Comparison of ENCODE assay signal across 21 cellular contexts in the genomic region with DNA sequence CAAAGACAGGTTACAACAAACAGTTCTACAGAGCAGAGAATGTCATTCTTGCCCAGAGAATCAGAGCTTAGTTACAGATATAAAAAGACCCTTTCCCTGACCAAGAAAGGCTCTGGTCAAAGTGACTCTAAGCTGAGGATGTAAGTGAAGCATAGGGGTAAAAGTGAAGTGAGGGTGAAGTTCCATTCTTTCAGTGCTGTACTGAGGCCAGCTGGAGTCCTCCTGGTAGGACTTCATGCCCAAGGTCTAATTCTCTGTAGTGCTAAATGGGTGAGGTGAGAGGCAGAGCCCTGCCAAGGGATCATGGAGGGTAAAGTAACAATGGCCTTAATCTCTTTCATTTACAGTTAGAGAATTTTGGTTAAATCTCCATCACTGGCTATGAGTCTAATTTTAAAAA.
"Had no signal": no experiment of that assay in that cellular context is flagged by ENCODE, and none has a peak within 500 bp of the region (broad histone marks: within the 10 kb centered on the region; RNA-seq: fewer than 3 reads in every experiment).

No MANE protein-coding gene starts in this region.

- H3K9me3 Mint-ChIP-seq: activated CD4-positive, alpha-beta memory T cell treated with anti-CD3 and anti-CD28 coated beads for 36 hours; activated naive CD4-positive, alpha-beta T cell treated with anti-CD3 and anti-CD28 coated beads, Interleukin-2, amount 50 U/mL, for 24 hours; activated T-cell treated with anti-CD3 and anti-CD28 coated beads, Interleukin-2, amount 50 U/mL, for 24 hours; natural killer cell treated with Interleukin-12 subunit alpha and Interleukin-12 subunit beta and Interleukin-15 and Interleukin-18, amount 100 ng/mL, for 72 hours; T-helper 1 cell treated with Interleukin-12 subunit alpha and Interleukin-12 subunit beta and Interleukin-4 antibody, amounts not matched to agents 30 μg/mL and 1 μg/mL, for 36 hours had no signal

- ATAC-seq: activated CD4-positive, alpha-beta T cell treated with anti-CD3 and anti-CD28 coated beads for 36 hours; natural killer cell treated with Interleukin-12 subunit alpha and Interleukin-12 subunit beta and Interleukin-15 and Interleukin-18, amount 100 ng/mL, for 72 hours; upper lobe of right lung had no signal

- H3K27me3 Mint-ChIP-seq: activated CD4-positive, alpha-beta memory T cell treated with anti-CD3 and anti-CD28 coated beads for 36 hours; activated CD4-positive, alpha-beta T cell treated with anti-CD3 and anti-CD28 coated beads for 36 hours; activated naive CD4-positive, alpha-beta T cell treated with anti-CD3 and anti-CD28 coated beads, Interleukin-2, amount 50 U/mL, for 24 hours; activated T-cell treated with anti-CD3 and anti-CD28 coated beads, Interleukin-2, amount 50 U/mL, for 24 hours; natural killer cell treated with Interleukin-12 subunit alpha and Interleukin-12 subunit beta and Interleukin-15 and Interleukin-18, amount 100 ng/mL, for 72 hours had no signal

- DNase-seq: activated CD4-positive, alpha-beta memory T cell treated with anti-CD3 and anti-CD28 coated beads for 36 hours; activated CD4-positive, alpha-beta T cell treated with anti-CD3 and anti-CD28 coated beads for 36 hours; activated effector memory CD4-positive, alpha-beta T cell treated with anti-CD3 and anti-CD28 coated beads, Interleukin-2, amount 50 U/mL, for 16 hours; activated T-cell treated with anti-CD3 and anti-CD28 coated beads, Interleukin-2, amount 50 U/mL, for 24 hours; amniotic stem cell; central memory CD4-positive, alpha-beta T cell; colonic mucosa; effector CD4-positive, alpha-beta T cell; foreskin fibroblast; glutamatergic neuron; kidney glomerular epithelial cell; mesendoderm; posterior cingulate gyrus; stimulated activated CD4-positive, alpha-beta T cell treated with anti-CD3 and anti-CD28 coated beads, Interleukin-4, amount 100 ng/mL, for 24 hours; stimulated activated naive CD4-positive, alpha-beta T cell; upper lobe of right lung had no signal

- H3K9me3 ChIP-seq: colonic mucosa, suprapubic skin, upper lobe of right lung had no signal

- H3K36me3 ChIP-seq: colonic mucosa had no signal

- H3K4me3 ChIP-seq: colonic mucosa, skin epidermis, suprapubic skin, upper lobe of right lung had no signal

- H3K27me3 ChIP-seq: colonic mucosa, suprapubic skin, upper lobe of right lung had no signal

- H3K27ac Mint-ChIP-seq: activated CD4-positive, alpha-beta memory T cell treated with anti-CD3 and anti-CD28 coated beads for 36 hours; activated CD4-positive, alpha-beta T cell treated with anti-CD3 and anti-CD28 coated beads for 36 hours; activated naive CD4-positive, alpha-beta T cell treated with anti-CD3 and anti-CD28 coated beads, Interleukin-2, amount 50 U/mL, for 24 hours; activated T-cell treated with anti-CD3 and anti-CD28 coated beads, Interleukin-2, amount 50 U/mL, for 24 hours; natural killer cell treated with Interleukin-12 subunit alpha and Interleukin-12 subunit beta and Interleukin-15 and Interleukin-18, amount 100 ng/mL, for 72 hours; T-helper 1 cell treated with Interleukin-12 subunit alpha and Interleukin-12 subunit beta and Interleukin-4 antibody, amounts not matched to agents 30 μg/mL and 1 μg/mL, for 36 hours had no signal

- H3K4me3 Mint-ChIP-seq: activated CD4-positive, alpha-beta memory T cell treated with anti-CD3 and anti-CD28 coated beads for 36 hours; activated CD4-positive, alpha-beta T cell treated with anti-CD3 and anti-CD28 coated beads for 36 hours; activated naive CD4-positive, alpha-beta T cell treated with anti-CD3 and anti-CD28 coated beads, Interleukin-2, amount 50 U/mL, for 24 hours; activated T-cell treated with anti-CD3 and anti-CD28 coated beads, Interleukin-2, amount 50 U/mL, for 24 hours; natural killer cell treated with Interleukin-12 subunit alpha and Interleukin-12 subunit beta and Interleukin-15 and Interleukin-18, amount 100 ng/mL, for 72 hours; T-helper 1 cell treated with Interleukin-12 subunit alpha and Interleukin-12 subunit beta and Interleukin-4 antibody, amounts not matched to agents 30 μg/mL and 1 μg/mL, for 36 hours had no signal

- H3K27ac ChIP-seq: colonic mucosa, skin epidermis, suprapubic skin, upper lobe of right lung had no signal
